Comparison of ENCODE assay signal across 18 cellular contexts in genomic region chr10:3251172-3251571, GRCh38.
A peak's percentile ranks its signal among the peaks of the same experiment; 100 is the strongest.
DNase-seq lines count a peak whose midpoint lies in the region; ATAC-seq and TF ChIP-seq lines count a peak whose summit lies in the region.
"Had no signal": no experiment of that assay in that cellular context is flagged by ENCODE, and none has a peak within 500 bp of the region (broad histone marks: within the 10 kb centered on the region; RNA-seq: fewer than 3 reads in every experiment).

No MANE protein-coding gene starts in this region.

- H3K36me3 Mint-ChIP-seq in activated naive CD4-positive, alpha-beta T cell treated with anti-CD3 and anti-CD28 coated beads, Interleukin-2, amount 10 ng/mL, durations not matched to agents 7 days and 5 days, result no peaks in the 10 kb centered on the region
- H3K36me3 Mint-ChIP-seq in central memory CD8-positive, alpha-beta T cell (ENCODE audit: insufficient read depth), result peaks cover 2% of the 10 kb centered on the region
- no peaks in the 10 kb centered on the region for H3K36me3 Mint-ChIP-seq in stimulated activated memory B cell treated with anti-CD40 and anti-IgM and Interleukin-4, amounts not matched to agents 10 μg/mL and 1 μg/mL and 100 μg/mL, for 72 hours
- no peaks in the 10 kb centered on the region for H3K36me3 Mint-ChIP-seq in progenitor cell of endocrine pancreas (ENCODE audit: insufficient read depth)
- H3K36me3 Mint-ChIP-seq: CD8-positive, alpha-beta T cell had no signal

- no peaks in the 10 kb centered on the region for H3K9me3 Mint-ChIP-seq in activated naive CD4-positive, alpha-beta T cell treated with anti-CD3 and anti-CD28 coated beads, Interleukin-2, amount 10 ng/mL, durations not matched to agents 7 days and 5 days
- no peaks in the 10 kb centered on the region for H3K9me3 Mint-ChIP-seq in central memory CD8-positive, alpha-beta T cell
- no peaks in the 10 kb centered on the region for H3K9me3 Mint-ChIP-seq in stimulated activated memory B cell treated with anti-CD40 and anti-IgM and Interleukin-4, amounts not matched to agents 10 μg/mL and 1 μg/mL and 100 μg/mL, for 72 hours
- H3K9me3 Mint-ChIP-seq in progenitor cell of endocrine pancreas (ENCODE audit: low read depth), result no peaks in the 10 kb centered on the region
- H3K9me3 Mint-ChIP-seq: CD8-positive, alpha-beta T cell had no signal

- H3K27me3 Mint-ChIP-seq in activated naive CD4-positive, alpha-beta T cell treated with anti-CD3 and anti-CD28 coated beads, Interleukin-2, amount 10 ng/mL, durations not matched to agents 7 days and 5 days, result peaks cover 63% of the 10 kb centered on the region
- peaks cover 53% of the 10 kb centered on the region for H3K27me3 Mint-ChIP-seq in central memory CD8-positive, alpha-beta T cell
- H3K27me3 Mint-ChIP-seq in stimulated activated memory B cell treated with anti-CD40 and anti-IgM and Interleukin-4, amounts not matched to agents 10 μg/mL and 1 μg/mL and 100 μg/mL, for 72 hours, result peaks cover 39% of the 10 kb centered on the region
- peaks cover 11% of the 10 kb centered on the region for H3K27me3 Mint-ChIP-seq in progenitor cell of endocrine pancreas

- H3K4me3 Mint-ChIP-seq in activated naive CD4-positive, alpha-beta T cell treated with anti-CD3 and anti-CD28 coated beads, Interleukin-2, amount 10 ng/mL, durations not matched to agents 7 days and 5 days, result no peak overlapping the region
- H3K4me3 Mint-ChIP-seq in central memory CD8-positive, alpha-beta T cell, result no peak overlapping the region
- no peak overlapping the region for H3K4me3 Mint-ChIP-seq in stimulated activated memory B cell treated with anti-CD40 and anti-IgM and Interleukin-4, amounts not matched to agents 10 μg/mL and 1 μg/mL and 100 μg/mL, for 72 hours
- no peak overlapping the region for H3K4me3 Mint-ChIP-seq in progenitor cell of endocrine pancreas (ENCODE audit: low read depth)
- H3K4me3 Mint-ChIP-seq: CD8-positive, alpha-beta T cell had no signal

- CTCF ChIA-PET in activated naive CD4-positive, alpha-beta T cell treated with anti-CD3 and anti-CD28 coated beads, Interleukin-2, amount 10 ng/mL, durations not matched to agents 7 days and 5 days (lab: Charles Lee), result no interaction called here

- no peak for TF ChIP-seq CTCF in progenitor cell of endocrine pancreas (IDR thresholded peaks at IDR 0.05; ENCODE audit: unreplicated experiment)

- peaks cover 5% of the 10 kb centered on the region for H3K4me1 Mint-ChIP-seq in activated naive CD4-positive, alpha-beta T cell treated with anti-CD3 and anti-CD28 coated beads, Interleukin-2, amount 10 ng/mL, durations not matched to agents 7 days and 5 days
- no peaks in the 10 kb centered on the region for H3K4me1 Mint-ChIP-seq in central memory CD8-positive, alpha-beta T cell
- peaks cover 7% of the 10 kb centered on the region for H3K4me1 Mint-ChIP-seq in stimulated activated memory B cell treated with anti-CD40 and anti-IgM and Interleukin-4, amounts not matched to agents 10 μg/mL and 1 μg/mL and 100 μg/mL, for 72 hours
- H3K4me1 Mint-ChIP-seq in progenitor cell of endocrine pancreas (ENCODE audit: low read depth), result peaks cover 4% of the 10 kb centered on the region

- DNase-seq in activated CD4-positive, CD25-positive, alpha-beta regulatory T cell (lab: John Stamatoyannopoulos, UW), result no peak
- no peak for DNase-seq in activated naive CD4-positive, alpha-beta T cell treated with anti-CD3 and anti-CD28 coated beads, Interleukin-2, amount 10 ng/mL, durations not matched to agents 7 days and 5 days
- DNase-seq in activated naive CD4-positive, alpha-beta T cell treated with anti-CD3 and anti-CD28 coated beads, Interleukin-2, amount 50 U/mL, for 16 hours, result no peak
- DNase-seq in central memory CD8-positive, alpha-beta T cell (ENCODE audit: low spot score in 2 of 2), result no peak
- DNase-seq in nucleus accumbens (lab: John Stamatoyannopoulos, UW) (no peak), progenitor cell of endocrine pancreas (ENCODE audit: low spot score, unreplicated experiment) (no peak)
- DNase-seq: BE2C; CD8-positive, alpha-beta T cell; DMS79 treated with DMSO at 0.1 percent for 48 hours; H7; Karpas-422; MG63; NCI-H1105; NCI-H1694; NCI-H524 had no signal

- peak; percentile 17 to 33 for ATAC-seq in activated CD4-positive, CD25-positive, alpha-beta regulatory T cell treated with anti-CD3 and anti-CD28 coated beads, Interleukin-2, amount 50 U/mL, for 24 hours
- ATAC-seq in central memory CD8-positive, alpha-beta T cell (replicated peaks; ENCODE audit: extremely low read depth, poor library complexity, severe bottlenecking), result no peak
- peak; percentile 53 for ATAC-seq in stimulated activated memory B cell treated with anti-CD40 and anti-IgM and Interleukin-4, amounts not matched to agents 10 μg/mL and 1 μg/mL and 100 μg/mL, for 72 hours
- ATAC-seq: CD8-positive, alpha-beta T cell; Panc1 had no signal

- H3K27ac Mint-ChIP-seq in activated naive CD4-positive, alpha-beta T cell treated with anti-CD3 and anti-CD28 coated beads, Interleukin-2, amount 10 ng/mL, durations not matched to agents 7 days and 5 days, result peak overlapping the region; percentile 29
- H3K27ac Mint-ChIP-seq in central memory CD8-positive, alpha-beta T cell (ENCODE audit: low read depth), result peak overlapping the region; percentile 67
- H3K27ac Mint-ChIP-seq in stimulated activated memory B cell treated with anti-CD40 and anti-IgM and Interleukin-4, amounts not matched to agents 10 μg/mL and 1 μg/mL and 100 μg/mL, for 72 hours, result no peak overlapping the region
- no peak overlapping the region for H3K27ac Mint-ChIP-seq in progenitor cell of endocrine pancreas
- H3K27ac Mint-ChIP-seq: CD8-positive, alpha-beta T cell had no signal

Comparison
In these comparisons a context has a peak if more than half of its experiments do, and no peak if none do; other contexts are left out.
1. H3K27ac Mint-ChIP-seq: peak in activated naive CD4-positive, alpha-beta T cell treated with anti-CD3 and anti-CD28 coated beads, Interleukin-2, amount 10 ng/mL, durations not matched to agents 7 days and 5 days (single experiment) and central memory CD8-positive, alpha-beta T cell (single experiment); none in stimulated activated memory B cell treated with anti-CD40 and anti-IgM and Interleukin-4, amounts not matched to agents 10 μg/mL and 1 μg/mL and 100 μg/mL, for 72 hours (single experiment) and progenitor cell of endocrine pancreas (single experiment).